1 cellular context compared by ENCODE assay signal in genomic region chr17:17305282-17305801, GRCh38.
TF ChIP-seq lines count a peak whose summit lies in the region.

No MANE protein-coding gene starts in this region.

TF ChIP-seq in HepG2, 621 proteins besides CTCF, POLR2A, EP300 and RAD21 (continued from another document and continues in another):
- TF ChIP-seq TFE3 (CRISPR knock-in tag; IDR thresholded peaks at IDR 0.05) = no peak
- TF ChIP-seq KDM4B (CRISPR knock-in tag; IDR thresholded peaks at IDR 0.05) = no peak
- TF ChIP-seq SMAD3 (CRISPR knock-in tag; IDR thresholded peaks at IDR 0.05) = no peak
- TF ChIP-seq ZNF441 (CRISPR knock-in tag; IDR thresholded peaks at IDR 0.05; ENCODE audit: borderline replicate concordance) = no peak
- no peak for TF ChIP-seq ZNF713 (CRISPR knock-in tag; IDR thresholded peaks at IDR 0.05)
- no peak for TF ChIP-seq PHF5A (CRISPR knock-in tag; IDR thresholded peaks at IDR 0.05; ENCODE audit: low read depth, unreplicated experiment)
- TF ChIP-seq RXRA (CRISPR knock-in tag; IDR thresholded peaks at IDR 0.05) = no peak
- TF ChIP-seq IRF2 (CRISPR knock-in tag; IDR thresholded peaks at IDR 0.05) = no peak
- TF ChIP-seq SAP130 (CRISPR knock-in tag; IDR thresholded peaks at IDR 0.05; ENCODE audit: low read depth) = peak; percentile 92
- TF ChIP-seq ZC3H13 (CRISPR knock-in tag; IDR thresholded peaks at IDR 0.05) = no peak
- TF ChIP-seq ZMYM4 (CRISPR knock-in tag; IDR thresholded peaks at IDR 0.05) = no peak
- TF ChIP-seq HMGXB3 (CRISPR knock-in tag; IDR thresholded peaks at IDR 0.05; ENCODE audit: borderline replicate concordance) = no peak
- TF ChIP-seq ISL2 (CRISPR knock-in tag; IDR thresholded peaks at IDR 0.05) = no peak
- TF ChIP-seq GLMP (CRISPR knock-in tag; IDR thresholded peaks at IDR 0.05; ENCODE audit: borderline replicate concordance) = no peak
- no peak for TF ChIP-seq STAT5B (CRISPR knock-in tag; IDR thresholded peaks at IDR 0.05)
- TF ChIP-seq PHF8 (CRISPR knock-in tag; IDR thresholded peaks at IDR 0.05) = no peak
- no peak for TF ChIP-seq ZNF407 (CRISPR knock-in tag; IDR thresholded peaks at IDR 0.05; ENCODE audit: not compliant biosample characterization)
- no peak for TF ChIP-seq HCFC1 (IDR thresholded peaks at IDR 0.05; ENCODE audit: low read depth, low read length)
- TF ChIP-seq NFATC3 (CRISPR knock-in tag; IDR thresholded peaks at IDR 0.05) = no peak
- TF ChIP-seq FOXP4 (CRISPR knock-in tag; IDR thresholded peaks at IDR 0.05) = no peak
- no peak for TF ChIP-seq ZBTB10 (CRISPR knock-in tag; IDR thresholded peaks at IDR 0.05; ENCODE audit: borderline replicate concordance)
- TF ChIP-seq ZNF431 (CRISPR knock-in tag; IDR thresholded peaks at IDR 0.05; ENCODE audit: borderline replicate concordance, low read depth) = no peak
- no peak for TF ChIP-seq ZNF609 (CRISPR knock-in tag; IDR thresholded peaks at IDR 0.05; ENCODE audit: borderline replicate concordance)
- no peak for TF ChIP-seq MTA1 (CRISPR knock-in tag; IDR thresholded peaks at IDR 0.05; ENCODE audit: borderline replicate concordance)
- no peak for TF ChIP-seq TAF15 (IDR thresholded peaks at IDR 0.05; ENCODE audit: low read depth, low read length, poor library complexity, severe bottlenecking)
- TF ChIP-seq ATF7-NPFF (CRISPR knock-in tag; IDR thresholded peaks at IDR 0.05; ENCODE audit: low read depth) = no peak
- TF ChIP-seq HNF4G (IDR thresholded peaks at IDR 0.05; ENCODE audit: borderline replicate concordance, low read depth, low read length) = no peak
- no peak for TF ChIP-seq HNF4G (CRISPR knock-in tag; IDR thresholded peaks at IDR 0.05; ENCODE audit: borderline replicate concordance, low read depth)
- TF ChIP-seq KDM2A (CRISPR knock-in tag; IDR thresholded peaks at IDR 0.05; ENCODE audit: borderline replicate concordance, low read depth) = peak; percentile 22; the same call in 1 of the 2 replicates
